ENCODE assay signal across 31 cellular contexts in genomic region chr11:8242480-8243280, GRCh38. TPM values are rescaled to one million over a fixed set of nuclear protein-coding genes. Genes with fewer than 3 reads are reported as not detected.
DNase-seq lines count a peak whose midpoint lies in the region; ATAC-seq, FAIRE-seq and TF ChIP-seq lines count a peak whose summit lies in the region.
"Had no signal": no experiment of that assay in that cellular context is flagged by ENCODE, and none has a peak within 500 bp of the region (broad histone marks: within the 10 kb centered on the region; RNA-seq: fewer than 3 reads in every experiment).

No MANE protein-coding gene starts in this region.

- CTCF ChIA-PET in SK-N-SH (lab: Yijun Ruan, JAX), result interaction anchor here (0.6 to 29.7 kb wide), 9 partner anchors 17 to 324 kb away, joined by 3 to 604 read pairs (median 4); partner anchors contain the start of gene LMO1

- H3K36me3 ChIP-seq in H7 (replicated peaks; ENCODE audit: control insufficient read depth, insufficient read depth, low read length) (no peaks in the 10 kb centered on the region), SK-N-SH (replicated peaks in 1 of 2; ENCODE audit: control insufficient read depth in 1 of 2, insufficient read depth in 2 of 2, low read length in 1 of 2) (no peaks in the 10 kb centered on the region), pancreas (no peaks in the 10 kb centered on the region)
- H3K36me3 ChIP-seq: cardiac muscle cell, esophagus squamous epithelium, SJSA1, tibial artery had no signal

- H3K79me2 ChIP-seq in SK-N-SH (ENCODE audit: insufficient read depth), result no peaks in the 10 kb centered on the region

- DNase-seq in H7 (peak; percentile 75), NCI-H146 treated with DMSO at 0.1 percent for 48 hours (lab: John Stamatoyannopoulos, UW; ENCODE audit: unreplicated experiment) (peak; percentile 8), SK-N-SH (peak; percentile 65), 8988T (no peak), pancreas (no peak), MV-4-11 (lab: John Stamatoyannopoulos, UW) (no peak)
- DNase-seq: activated CD4-positive, alpha-beta T cell treated with anti-CD3 and anti-CD28 coated beads for 48 hours; activated naive CD4-positive, alpha-beta T cell treated with anti-CD3 and anti-CD28 coated beads, Interleukin-2, amount 50 U/mL, for 16 hours; anterior cingulate cortex; CD4-positive, alpha-beta T cell; DMS153; esophagus squamous epithelium; GDM1; GOT3; hypothalamus; natural killer cell; NCI-H2081; NCI-H510A treated with DMSO at 0.1 percent for 48 hours; stimulated activated CD4-positive, alpha-beta T cell treated with anti-CD3 and anti-CD28 coated beads, Interleukin-15, amount 100 ng/mL, for 24 hours; stimulated activated naive CD8-positive, alpha-beta T cell treated with anti-CD3 and anti-CD28 coated beads, Interleukin-15, Interleukin-2, amounts not matched to agents 100 U/mL and 50 U/mL, for 24 hours; T-helper 2 cell; tibial artery had no signal

- peak overlapping the region in 2 of 3 experiments; percentile 22 to 67 for H3K27ac Mint-ChIP-seq in nephron
- H3K27ac Mint-ChIP-seq: CD4-positive, alpha-beta T cell; natural killer cell had no signal

- H3K27ac ChIP-seq in SK-N-SH (ENCODE audit: low read depth in 2 of 2, low read length in 1 of 2) (peak overlapping the region in 1 of 2 experiments; percentile 99; a peak in 3 of 4 replicates), pancreas (no peak overlapping the region)
- H3K27ac ChIP-seq: cardiac muscle cell, coronary artery, esophagus squamous epithelium, SJSA1, tibial artery had no signal

- 68% methylated on average over 11 of the region's 20 CpGs for WGBS in SK-N-SH (ENCODE audit: low lambda C conversion rate)
- 69 to 71% methylated on average over 19 to 20 of the region's 20 CpGs for WGBS in pancreas, 2 donors

- POLR2A ChIA-PET in SK-N-SH (lab: Yijun Ruan, JAX), result interaction anchor here (0.6 to 3.5 kb wide), 13 partner anchors 11 to 1218 kb away, joined by 3 to 87 read pairs (median 4); partner anchors contain the start of genes LMO1 and ZNF143

- H3K9ac ChIP-seq in SK-N-SH, result no peak overlapping the region

- no peaks in the 10 kb centered on the region for H4K20me1 ChIP-seq in SK-N-SH (ENCODE audit: insufficient read depth)

- no peak overlapping the region for H3K4me2 ChIP-seq in SK-N-SH

- H2AFZ ChIP-seq in SK-N-SH (ENCODE audit: low read depth), result no peak overlapping the region

- intact Hi-C loops in pancreas (cut with DNase I), result no loop called here

- TF ChIP-seq EP300 in SK-N-SH (IDR thresholded peaks at IDR 0.05; ENCODE audit: borderline replicate concordance in 1 of 2, low read depth in 1 of 2, low read length in 1 of 2), result 0 out of 4 replicates have a peak, but pooled peaks of 1 of the 2 experiments have one; percentile 17

- no peak for TF ChIP-seq CTCF in SK-N-SH (IDR thresholded peaks at IDR 0.05)
- no peak for TF ChIP-seq CTCF in nephron (IDR thresholded peaks at IDR 0.05; ENCODE audit: unreplicated experiment in 3 of 3)
- no peak for TF ChIP-seq CTCF in pancreas (IDR thresholded peaks at IDR 0.05)

- H3F3A ChIP-seq in SK-N-SH (replicated peaks; ENCODE audit: insufficient read depth), result no peaks in the 10 kb centered on the region

- H3K27me3 Mint-ChIP-seq in nephron (ENCODE audit: low read depth), result peaks cover 39% of the 10 kb centered on the region

- H3K4me3 ChIP-seq in H7 (ENCODE audit: insufficient read depth, low read depth, low read length) (no peak overlapping the region), SK-N-SH (ENCODE audit: low read depth in 2 of 2, low read length in 1 of 2) (no peak overlapping the region), pancreas (no peak overlapping the region)
- H3K4me3 ChIP-seq: cardiac muscle cell, coronary artery, esophagus squamous epithelium, SJSA1, tibial artery had no signal

- H3K27me3 ChIP-seq in H7 (ENCODE audit: control insufficient read depth, insufficient read depth, low read length) (no peaks in the 10 kb centered on the region; the same call in 1 of the 2 replicates), SK-N-SH (ENCODE audit: insufficient read depth) (peaks cover 6% of the 10 kb centered on the region; the same call in 1 of the 2 replicates), pancreas (no peaks in the 10 kb centered on the region)
- H3K27me3 ChIP-seq: cardiac muscle cell, SJSA1 had no signal

- no peaks in the 10 kb centered on the region for H3K9me2 ChIP-seq in SK-N-SH

- H3K9me3 ChIP-seq in SK-N-SH (no peaks in the 10 kb centered on the region), pancreas (no peaks in the 10 kb centered on the region)
- H3K9me3 ChIP-seq: esophagus squamous epithelium, SJSA1, tibial artery had no signal

- ATAC-seq in pancreas (no peak), GM18867 (IDR thresholded peaks at IDR 0.05; ENCODE audit: unreplicated experiment) (no peak)
- ATAC-seq: natural killer cell; stimulated activated naive CD8-positive, alpha-beta T cell treated with anti-CD3 and anti-CD28 coated beads, Interleukin-15, Interleukin-2, amounts not matched to agents 100 U/mL and 50 U/mL, for 24 hours had no signal

- no peak; the same call in 1 of the 2 replicates for TF ChIP-seq RAD21 in SK-N-SH (IDR thresholded peaks at IDR 0.05; ENCODE audit: low read length)

- peaks cover 4% of the 10 kb centered on the region for H3K36me3 Mint-ChIP-seq in nephron (ENCODE audit: low read depth)
- H3K36me3 Mint-ChIP-seq: natural killer cell had no signal

- peaks cover 23% of the 10 kb centered on the region for H3K4me1 Mint-ChIP-seq in nephron
- H3K4me1 Mint-ChIP-seq: natural killer cell had no signal

- no peak for FAIRE-seq in pancreas (lab: Jason Lieb, UNC)
- FAIRE-seq: frontal cortex, HTR-8/SVneo, islet of Langerhans, RCC 7860 had no signal

- H3K9me3 Mint-ChIP-seq in nephron, result no peaks in the 10 kb centered on the region
- H3K9me3 Mint-ChIP-seq: CD4-positive, alpha-beta T cell; natural killer cell had no signal

- H3K4me1 ChIP-seq in SK-N-SH (ENCODE audit: control insufficient read depth in 1 of 2, insufficient read depth in 2 of 2, low read depth in 1 of 2, low read length in 1 of 2), result peaks cover 0 to 69% of the 10 kb centered on the region in 2 experiments; a peak in 2 of 4 replicates
- no peaks in the 10 kb centered on the region for H3K4me1 ChIP-seq in pancreas
- H3K4me1 ChIP-seq: esophagus squamous epithelium, SJSA1, tibial artery had no signal

- no peak overlapping the region for H3K4me3 Mint-ChIP-seq in nephron
- H3K4me3 Mint-ChIP-seq: CD4-positive, alpha-beta T cell; natural killer cell had no signal

TF ChIP-seq in SK-N-SH, 30 proteins besides CTCF, POLR2A, EP300 and RAD21 (continues in another document):
- TF ChIP-seq RFX5 (IDR thresholded peaks at IDR 0.05; ENCODE audit: low read length) (no peak), NFIC (IDR thresholded peaks at IDR 0.05; ENCODE audit: borderline replicate concordance) (no peak), ZBTB33 (IDR thresholded peaks at IDR 0.05; ENCODE audit: borderline replicate concordance, low read depth) (no peak), USF2 (IDR thresholded peaks at IDR 0.05; ENCODE audit: borderline replicate concordance, low read depth, low read length) (no peak)
- TF ChIP-seq, protein P1, sequence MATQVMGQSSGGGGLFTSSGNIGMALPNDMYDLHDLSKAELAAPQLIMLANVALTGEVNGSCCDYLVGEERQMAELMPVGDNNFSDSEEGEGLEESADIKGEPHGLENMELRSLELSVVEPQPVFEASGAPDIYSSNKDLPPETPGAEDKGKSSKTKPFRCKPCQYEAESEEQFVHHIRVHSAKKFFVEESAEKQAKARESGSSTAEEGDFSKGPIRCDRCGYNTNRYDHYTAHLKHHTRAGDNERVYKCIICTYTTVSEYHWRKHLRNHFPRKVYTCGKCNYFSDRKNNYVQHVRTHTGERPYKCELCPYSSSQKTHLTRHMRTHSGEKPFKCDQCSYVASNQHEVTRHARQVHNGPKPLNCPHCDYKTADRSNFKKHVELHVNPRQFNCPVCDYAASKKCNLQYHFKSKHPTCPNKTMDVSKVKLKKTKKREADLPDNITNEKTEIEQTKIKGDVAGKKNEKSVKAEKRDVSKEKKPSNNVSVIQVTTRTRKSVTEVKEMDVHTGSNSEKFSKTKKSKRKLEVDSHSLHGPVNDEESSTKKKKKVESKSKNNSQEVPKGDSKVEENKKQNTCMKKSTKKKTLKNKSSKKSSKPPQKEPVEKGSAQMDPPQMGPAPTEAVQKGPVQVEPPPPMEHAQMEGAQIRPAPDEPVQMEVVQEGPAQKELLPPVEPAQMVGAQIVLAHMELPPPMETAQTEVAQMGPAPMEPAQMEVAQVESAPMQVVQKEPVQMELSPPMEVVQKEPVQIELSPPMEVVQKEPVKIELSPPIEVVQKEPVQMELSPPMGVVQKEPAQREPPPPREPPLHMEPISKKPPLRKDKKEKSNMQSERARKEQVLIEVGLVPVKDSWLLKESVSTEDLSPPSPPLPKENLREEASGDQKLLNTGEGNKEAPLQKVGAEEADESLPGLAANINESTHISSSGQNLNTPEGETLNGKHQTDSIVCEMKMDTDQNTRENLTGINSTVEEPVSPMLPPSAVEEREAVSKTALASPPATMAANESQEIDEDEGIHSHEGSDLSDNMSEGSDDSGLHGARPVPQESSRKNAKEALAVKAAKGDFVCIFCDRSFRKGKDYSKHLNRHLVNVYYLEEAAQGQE (IDR thresholded peaks at IDR 0.05; ENCODE audit: low read depth, low read length), result no peak

RNA-seq across cellular contexts. Expression of gene LMO1, which starts 21.0 kb away (rescaled TPM):
- total RNA-seq in H7 (2014; rRNA removed; shearing (Covaris generic)), result 0.22 and 0.94 TPM in 2 replicates
- 0.12 and 0.62 TPM in 2 replicates for polyA plus RNA-seq in SK-N-SH (2012; rRNA removed)
- 0.59 and 0.60 TPM in 2 replicates for polyA plus RNA-seq in SK-N-SH (2012; cell fraction: cytosol; rRNA removed)
- polyA plus RNA-seq in SK-N-SH (2012; cell fraction: nucleus; rRNA removed), result 0.35 and 1.3 TPM in 2 replicates
- 1 to 10 TPM in 1 of 6 donors, under 1 TPM in 5; 0.14 to 1.0 (median 0.56) TPM for total RNA-seq in pancreas
- polyA plus RNA-seq in pancreas, result 1 to 10 TPM; 1.3 to 6.8 TPM
- total RNA-seq: CD4-positive, alpha-beta T cell; esophagus squamous epithelium; natural killer cell; SJSA1 had no signal

Comparison
In these comparisons a context has a peak if more than half of its experiments do, and no peak if none do; other contexts are left out.
1. DNase-seq: peak in H7 (single experiment), NCI-H146 treated with DMSO at 0.1 percent for 48 hours (single experiment) and SK-N-SH (single experiment); none in 8988T (single experiment), pancreas (0 of 6) and MV-4-11 (single experiment).